1 cellular context compared by ENCODE assay signal in the genomic region with DNA sequence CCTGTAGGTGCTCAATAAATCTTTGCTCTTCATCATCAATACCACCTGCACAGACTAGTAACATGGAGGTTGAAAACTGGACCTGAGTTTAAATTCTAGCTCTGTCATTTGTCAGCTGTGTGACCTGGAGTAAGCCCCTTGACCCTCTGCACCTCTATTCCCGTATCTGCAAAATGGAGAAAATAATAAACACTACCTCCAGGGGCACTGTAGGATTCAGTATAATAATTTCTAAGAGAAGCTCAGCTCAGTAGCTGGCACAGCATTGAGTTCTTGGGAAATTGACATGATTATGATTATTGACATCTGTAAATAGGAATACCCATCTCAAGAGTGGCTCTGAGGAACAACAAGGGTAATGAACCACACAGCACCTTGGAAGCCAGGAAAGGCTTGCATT.
TF ChIP-seq lines count a peak whose summit lies in the region.

No MANE protein-coding gene starts in this region.

TF ChIP-seq in IMR-90, 13 proteins besides CTCF, POLR2A, EP300 and RAD21 (continued from another document):
- TF ChIP-seq, protein P1, sequence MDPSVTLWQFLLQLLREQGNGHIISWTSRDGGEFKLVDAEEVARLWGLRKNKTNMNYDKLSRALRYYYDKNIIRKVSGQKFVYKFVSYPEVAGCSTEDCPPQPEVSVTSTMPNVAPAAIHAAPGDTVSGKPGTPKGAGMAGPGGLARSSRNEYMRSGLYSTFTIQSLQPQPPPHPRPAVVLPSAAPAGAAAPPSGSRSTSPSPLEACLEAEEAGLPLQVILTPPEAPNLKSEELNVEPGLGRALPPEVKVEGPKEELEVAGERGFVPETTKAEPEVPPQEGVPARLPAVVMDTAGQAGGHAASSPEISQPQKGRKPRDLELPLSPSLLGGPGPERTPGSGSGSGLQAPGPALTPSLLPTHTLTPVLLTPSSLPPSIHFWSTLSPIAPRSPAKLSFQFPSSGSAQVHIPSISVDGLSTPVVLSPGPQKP (IDR thresholded peaks at IDR 0.05; ENCODE audit: borderline replicate concordance, low read depth, low read length): no peak
- no peak for TF ChIP-seq FOS (IDR thresholded peaks at IDR 0.05; ENCODE audit: low read depth, low read length)
- TF ChIP-seq CEBPB (IDR thresholded peaks at IDR 0.05; ENCODE audit: low read depth, low read length): no peak
- TF ChIP-seq BHLHE40 (IDR thresholded peaks at IDR 0.05; ENCODE audit: low read depth, low read length): no peak
- no peak for TF ChIP-seq SMC3 (IDR thresholded peaks at IDR 0.05; ENCODE audit: low read depth, low read length)
- TF ChIP-seq RCOR1 (IDR thresholded peaks at IDR 0.05; ENCODE audit: insufficient replicate concordance, low read length): no peak
- TF ChIP-seq MAFK (IDR thresholded peaks at IDR 0.05; ENCODE audit: low read depth, low read length): no peak
- no peak for TF ChIP-seq RFX5 (IDR thresholded peaks at IDR 0.05; ENCODE audit: low read depth, low read length)
